8 cellular contexts compared by ENCODE assay signal in genomic region chr12:89470741-89471504, GRCh38. TPM values are rescaled to one million over a fixed set of nuclear protein-coding genes. Genes with fewer than 3 reads are reported as not detected.
DNase-seq lines count a peak whose midpoint lies in the region; ATAC-seq and TF ChIP-seq lines count a peak whose summit lies in the region.

No MANE protein-coding gene starts in this region.

- H3K4me3 Mint-ChIP-seq in naive thymus-derived CD8-positive, alpha-beta T cell = no peak overlapping the region

- peak; percentile 41 for ATAC-seq in GM19351 (IDR thresholded peaks at IDR 0.05; ENCODE audit: unreplicated experiment)
- peak; percentile 28 for ATAC-seq in HG03565 (IDR thresholded peaks at IDR 0.05; ENCODE audit: unreplicated experiment)
- ATAC-seq in RWPE2 (ENCODE audit: low read depth) = no peak
- ATAC-seq in naive thymus-derived CD8-positive, alpha-beta T cell = peak; percentile 80 to 82

- H3K36me3 ChIP-seq in RWPE2 (ENCODE audit: low read depth) = no peaks in the 10 kb centered on the region; the same call in 1 of the 2 replicates

- H3K27ac ChIP-seq in RWPE2 (ENCODE audit: poor library complexity, severe bottlenecking) = no peak overlapping the region
- peak overlapping the region; percentile 64 for H3K27ac ChIP-seq in epithelial cell of prostate

- H3K4me1 Mint-ChIP-seq in naive thymus-derived CD8-positive, alpha-beta T cell = peaks cover 19 to 68% (median 39%) of the 10 kb centered on the region in 4 donors

- no peak overlapping the region for H3K4me3 ChIP-seq in RWPE2 (ENCODE audit: severe bottlenecking)

- POLR2A ChIA-PET in naive thymus-derived CD8-positive, alpha-beta T cell (lab: Charles Lee) = interaction anchor here (2.2 kb wide), 1 partner anchor 54 kb away, joined by 11 read pairs; the partner anchor contains the start of genes GALNT4 and POC1B

- no peaks in the 10 kb centered on the region for H3K27me3 Mint-ChIP-seq in naive thymus-derived CD8-positive, alpha-beta T cell

- H3K36me3 Mint-ChIP-seq in naive thymus-derived CD8-positive, alpha-beta T cell = no peaks in the 10 kb centered on the region

- no peaks in the 10 kb centered on the region for H3K27me3 ChIP-seq in RWPE2 (ENCODE audit: insufficient read depth, poor library complexity, severe bottlenecking)

- no peaks in the 10 kb centered on the region for H3K9me3 ChIP-seq in RWPE2 (ENCODE audit: severe bottlenecking)

- DNase-seq in EH (ENCODE audit: low read depth) (peak; percentile 57), RWPE2 (ENCODE audit: low spot score) (no peak), epithelial cell of prostate (ENCODE audit: low read depth, low spot score) (no peak), NK-92 (lab: John Stamatoyannopoulos, UW; ENCODE audit: unreplicated experiment) (no peak), T-helper 9 cell (no peak)
- DNase-seq in naive thymus-derived CD8-positive, alpha-beta T cell = peak in 3 of 10 donors; percentile 45 to 57 (median 54)

- H3K27ac Mint-ChIP-seq in naive thymus-derived CD8-positive, alpha-beta T cell = peak overlapping the region in 7 of 10 donors; percentile 32 to 82 (median 61)

- H3K9me3 Mint-ChIP-seq in naive thymus-derived CD8-positive, alpha-beta T cell = no peaks in the 10 kb centered on the region

- peaks cover 29% of the 10 kb centered on the region for H3K4me1 ChIP-seq in RWPE2 (ENCODE audit: insufficient read depth, poor library complexity, severe bottlenecking)

- peak; percentile 49 for TF ChIP-seq CTCF in RWPE2 (IDR thresholded peaks at IDR 0.05; ENCODE audit: poor library complexity, severe bottlenecking)

RNA-seq across cellular contexts. Expression of gene GALNT4, which starts 53.7 kb away (rescaled TPM):
- total RNA-seq in naive thymus-derived CD8-positive, alpha-beta T cell = 1 to 10 TPM; 7.3 to 7.7 TPM
- polyA plus RNA-seq in naive thymus-derived CD8-positive, alpha-beta T cell = 1 to 10 TPM; 2.0 to 2.6 (median 2.4) TPM

RNA-seq across cellular contexts. Expression of gene POC1B, which starts 54.9 kb away (rescaled TPM):
- 10 to 100 TPM; 23.2 to 29.3 TPM for total RNA-seq in naive thymus-derived CD8-positive, alpha-beta T cell
- 10 to 100 TPM; 22.1 to 33.0 (median 29.0) TPM for polyA plus RNA-seq in naive thymus-derived CD8-positive, alpha-beta T cell
